Comparison of ENCODE assay signal across 1 cellular context in genomic region chr5:90529234-90529938, GRCh38.
TF ChIP-seq lines count a peak whose summit lies in the region.

Gene LYSMD3, minus strand, starts transcription at chr5:90529584. Its CDS starts 4,295 bp downstream, at chr5:90525289.

TF ChIP-seq in GM23338, 12 proteins besides CTCF, POLR2A, EP300 and RAD21 (continued from another document):
- 0 out of 2 replicates have a peak, but pooled peaks have one; percentile 12 for TF ChIP-seq ETS1 (IDR thresholded peaks at IDR 0.05)
- TF ChIP-seq CREB1 (CRISPR knock-in tag; IDR thresholded peaks at IDR 0.05; ENCODE audit: low read depth): peak; percentile 90
- TF ChIP-seq ZNF114 (CRISPR knock-in tag; IDR thresholded peaks at IDR 0.05): no peak
- no peak for TF ChIP-seq EZH2phosphoT487 (IDR thresholded peaks at IDR 0.05; ENCODE audit: unreplicated experiment)
- no peak for TF ChIP-seq REST (IDR thresholded peaks at IDR 0.05; ENCODE audit: unreplicated experiment)
